8 cellular contexts compared by ENCODE assay signal in the genomic region with DNA sequence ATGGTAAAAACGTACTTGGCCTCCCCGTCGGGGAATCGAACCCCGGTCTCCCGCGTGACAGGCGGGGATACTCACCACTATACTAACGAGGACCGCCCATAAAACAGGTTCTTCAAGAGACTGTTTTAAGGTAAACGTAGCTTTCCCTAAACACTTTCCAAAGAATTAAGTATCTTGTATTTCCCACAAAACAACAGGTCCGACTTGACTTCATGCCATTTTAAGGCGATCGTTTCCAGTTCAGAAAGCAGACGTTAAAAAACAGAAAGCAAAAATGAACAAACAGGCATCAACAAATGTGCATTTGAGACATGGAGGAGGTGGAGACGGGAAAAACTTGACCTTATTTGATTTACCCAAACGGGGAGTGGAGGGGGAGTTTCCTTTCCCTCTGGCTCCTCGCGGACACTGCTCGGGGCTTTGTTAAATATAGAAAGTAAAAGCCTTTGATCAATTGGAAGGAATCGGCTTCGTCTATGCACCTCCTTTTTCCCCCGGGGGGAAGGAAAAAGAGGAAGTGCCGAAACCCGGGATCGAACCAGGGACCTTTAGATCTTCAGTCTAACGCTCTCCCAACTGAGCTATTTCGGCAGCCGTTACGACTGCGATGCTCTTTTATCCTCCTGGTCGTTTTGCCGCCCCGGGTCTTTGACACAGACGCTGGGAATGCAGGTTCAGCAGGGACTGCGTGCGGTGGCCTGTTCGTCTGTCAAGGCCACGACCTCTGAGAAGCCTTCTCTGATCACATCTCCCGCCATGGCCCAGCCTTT. TPM values are rescaled to one million over a fixed set of nuclear protein-coding genes. Genes with fewer than 3 reads are reported as not detected.
A peak's percentile ranks its signal among the peaks of the same experiment; 100 is the strongest.
DNase-seq lines count a peak whose midpoint lies in the region; ATAC-seq, FAIRE-seq and TF ChIP-seq lines count a peak whose summit lies in the region.

No MANE protein-coding gene starts in this region.

- no peak for TF ChIP-seq EP300 in A549 (IDR thresholded peaks at IDR 0.05)

- DNase-seq in A549 (ENCODE audit: low read depth in 1 of 2, low spot score in 1 of 2) (peak; percentile 81 to 95), mucosa of descending colon (peak; percentile 91 to 95 (median 95)), NCI-H1105 treated with DMSO at 0.1 percent for 48 hours (lab: John Stamatoyannopoulos, UW) (no peak)
- peak; percentile 93 for DNase-seq in activated CD4-positive, alpha-beta memory T cell treated with anti-CD3 and anti-CD28 coated beads, Interleukin-2, amount 10 ng/mL, durations not matched to agents 7 days and 5 days
- peak; percentile 72 to 96 for DNase-seq in stimulated activated CD8-positive, alpha-beta memory T cell treated with anti-CD3 and anti-CD28 coated beads, Interleukin-4, amount 100 ng/mL, for 4 hours (ENCODE audit: low read depth in 2 of 2, low spot score in 1 of 2)

- peak; percentile 76 to 77 for ATAC-seq in A549
- ATAC-seq in GM19395 (IDR thresholded peaks at IDR 0.05; ENCODE audit: unreplicated experiment): peak; percentile 76
- peak; percentile 53 for ATAC-seq in HG03565 (IDR thresholded peaks at IDR 0.05; ENCODE audit: unreplicated experiment)
- peak; percentile 85 for ATAC-seq in mucosa of descending colon

- H3K27me3 ChIP-seq in endocrine pancreas (ENCODE audit: control insufficient read depth, insufficient read depth, low read length): no peaks in the 10 kb centered on the region

- H3K36me3 ChIP-seq in endocrine pancreas (ENCODE audit: control insufficient read depth, insufficient read depth, low read length) (no peaks in the 10 kb centered on the region), mucosa of descending colon (ENCODE audit: low read depth) (no peaks in the 10 kb centered on the region)

- POLR2A ChIA-PET in A549 (lab: Yijun Ruan, JAX): interaction anchor here (1.1 to 3.7 kb wide), 6 partner anchors 10 to 21 kb away, joined by 4 to 42 read pairs (median 10); partner anchors contain the start of gene UBC
- POLR2A ChIA-PET in activated CD4-positive, alpha-beta memory T cell treated with anti-CD3 and anti-CD28 coated beads, Interleukin-2, amount 10 ng/mL, durations not matched to agents 7 days and 5 days (lab: Charles Lee): interaction anchor here (0.8 to 8.2 kb wide), 5 partner anchors 11 to 21 kb away, joined by 4 to 134 read pairs (median 8); partner anchors contain the start of gene UBC

- no peaks in the 10 kb centered on the region for H3K9me3 Mint-ChIP-seq in activated CD4-positive, alpha-beta memory T cell treated with anti-CD3 and anti-CD28 coated beads, Interleukin-2, amount 10 ng/mL, durations not matched to agents 7 days and 5 days

- FAIRE-seq in A549 (lab: Jason Lieb, UNC): no peak

- WGBS in A549 (ENCODE audit: missing lambda C conversion rate): 2% methylated on average over 40 of the region's 40 CpGs

- H3K27me3 Mint-ChIP-seq in activated CD4-positive, alpha-beta memory T cell treated with anti-CD3 and anti-CD28 coated beads, Interleukin-2, amount 10 ng/mL, durations not matched to agents 7 days and 5 days: peaks cover 6% of the 10 kb centered on the region

- TF ChIP-seq POLR2A in A549 (IDR thresholded peaks at IDR 0.05; ENCODE audit: low read length): no peak

- H3K4me1 ChIP-seq in A549 (peaks cover 34% of the 10 kb centered on the region), endocrine pancreas (ENCODE audit: control insufficient read depth, insufficient read depth, low read length) (no peaks in the 10 kb centered on the region), mucosa of descending colon (ENCODE audit: low read depth) (peaks cover 7% of the 10 kb centered on the region)

- H3K36me3 Mint-ChIP-seq in activated CD4-positive, alpha-beta memory T cell treated with anti-CD3 and anti-CD28 coated beads, Interleukin-2, amount 10 ng/mL, durations not matched to agents 7 days and 5 days (ENCODE audit: low read depth): peaks cover 14% of the 10 kb centered on the region

- peak overlapping the region; percentile 59 for H3K4me3 ChIP-seq in A549
- peak overlapping the region; percentile 88 for H3K4me3 ChIP-seq in endocrine pancreas (ENCODE audit: control insufficient read depth, insufficient read depth, low read length)
- peak overlapping the region; percentile 17 for H3K4me3 ChIP-seq in mucosa of descending colon

- CTCF ChIA-PET in A549 (lab: Yijun Ruan, JAX): interaction anchor here (1.1 to 14.3 kb wide), 5 partner anchors 9 to 24 kb away, joined by 5 to 207 read pairs (median 19); no protein-coding TSS in a partner anchor
- CTCF ChIA-PET in activated CD4-positive, alpha-beta memory T cell treated with anti-CD3 and anti-CD28 coated beads, Interleukin-2, amount 10 ng/mL, durations not matched to agents 7 days and 5 days (lab: Charles Lee): interaction anchor here (1.1 to 3.0 kb wide), 6 partner anchors 9 to 21 kb away, joined by 3 to 41 read pairs (median 12); partner anchors contain the start of gene UBC

- peak overlapping the region; percentile 83 for H3K4me3 Mint-ChIP-seq in activated CD4-positive, alpha-beta memory T cell treated with anti-CD3 and anti-CD28 coated beads, Interleukin-2, amount 10 ng/mL, durations not matched to agents 7 days and 5 days

- peak overlapping the region; percentile 96 for H3K27ac Mint-ChIP-seq in activated CD4-positive, alpha-beta memory T cell treated with anti-CD3 and anti-CD28 coated beads, Interleukin-2, amount 10 ng/mL, durations not matched to agents 7 days and 5 days

- H3K4me1 Mint-ChIP-seq in activated CD4-positive, alpha-beta memory T cell treated with anti-CD3 and anti-CD28 coated beads, Interleukin-2, amount 10 ng/mL, durations not matched to agents 7 days and 5 days: peaks cover 32% of the 10 kb centered on the region

- no peak for TF ChIP-seq RAD21 in A549 (conservative IDR thresholded peaks at IDR 0.05 in 1 of 2, IDR thresholded peaks at IDR 0.05 in 1 of 2)

- H3K9ac ChIP-seq in endocrine pancreas (ENCODE audit: control insufficient read depth, insufficient read depth, low read length): peak overlapping the region; percentile 68

- peak overlapping the region; percentile 97 to 98 for H3K27ac ChIP-seq in A549

- no peaks in the 10 kb centered on the region for H3K9me3 ChIP-seq in A549
- H3K9me3 ChIP-seq in endocrine pancreas (ENCODE audit: control insufficient read depth, low read length): no peaks in the 10 kb centered on the region
- no peaks in the 10 kb centered on the region for H3K9me3 ChIP-seq in mucosa of descending colon

- peak overlapping the region; percentile 75 for H3K4me2 ChIP-seq in A549

- TF ChIP-seq CTCF in A549 (IDR thresholded peaks at IDR 0.05) (no peak), mucosa of descending colon (IDR thresholded peaks at IDR 0.05) (no peak)

- intact Hi-C loops in mucosa of descending colon (cut with DNase I, micrococcal nuclease): no loop called here

TF ChIP-seq in A549, 52 proteins besides CTCF, POLR2A, EP300 and RAD21 (continues in another document):
- TF ChIP-seq, protein P1, sequence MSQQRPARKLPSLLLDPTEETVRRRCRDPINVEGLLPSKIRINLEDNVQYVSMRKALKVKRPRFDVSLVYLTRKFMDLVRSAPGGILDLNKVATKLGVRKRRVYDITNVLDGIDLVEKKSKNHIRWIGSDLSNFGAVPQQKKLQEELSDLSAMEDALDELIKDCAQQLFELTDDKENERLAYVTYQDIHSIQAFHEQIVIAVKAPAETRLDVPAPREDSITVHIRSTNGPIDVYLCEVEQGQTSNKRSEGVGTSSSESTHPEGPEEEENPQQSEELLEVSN (IDR thresholded peaks at IDR 0.05; ENCODE audit: borderline replicate concordance, low read depth): no peak
- TF ChIP-seq TFCP2L1 (CRISPR knock-in tag; IDR thresholded peaks at IDR 0.05) (peak; percentile 71; the same call in 1 of the 2 replicates), JUN (IDR thresholded peaks at IDR 0.05) (0 out of 5 replicates have a peak, but pooled peaks of 1 of the 2 experiments have one; percentile 28), MAFK (IDR thresholded peaks at IDR 0.05; ENCODE audit: partially characterized antibody) (peak; percentile 43), MAZ (IDR thresholded peaks at IDR 0.05; ENCODE audit: borderline replicate concordance, low read depth, low read length) (0 out of 2 replicates have a peak, but pooled peaks have one; percentile 17), SREBF2 (IDR thresholded peaks at IDR 0.05) (peak; percentile 93), RNF2 (IDR thresholded peaks at IDR 0.05; ENCODE audit: borderline replicate concordance, low read depth) (no peak), FOXS1 (CRISPR knock-in tag; IDR thresholded peaks at IDR 0.05) (0 out of 2 replicates have a peak, but pooled peaks have one; percentile 54)
- TF ChIP-seq, protein P2, sequence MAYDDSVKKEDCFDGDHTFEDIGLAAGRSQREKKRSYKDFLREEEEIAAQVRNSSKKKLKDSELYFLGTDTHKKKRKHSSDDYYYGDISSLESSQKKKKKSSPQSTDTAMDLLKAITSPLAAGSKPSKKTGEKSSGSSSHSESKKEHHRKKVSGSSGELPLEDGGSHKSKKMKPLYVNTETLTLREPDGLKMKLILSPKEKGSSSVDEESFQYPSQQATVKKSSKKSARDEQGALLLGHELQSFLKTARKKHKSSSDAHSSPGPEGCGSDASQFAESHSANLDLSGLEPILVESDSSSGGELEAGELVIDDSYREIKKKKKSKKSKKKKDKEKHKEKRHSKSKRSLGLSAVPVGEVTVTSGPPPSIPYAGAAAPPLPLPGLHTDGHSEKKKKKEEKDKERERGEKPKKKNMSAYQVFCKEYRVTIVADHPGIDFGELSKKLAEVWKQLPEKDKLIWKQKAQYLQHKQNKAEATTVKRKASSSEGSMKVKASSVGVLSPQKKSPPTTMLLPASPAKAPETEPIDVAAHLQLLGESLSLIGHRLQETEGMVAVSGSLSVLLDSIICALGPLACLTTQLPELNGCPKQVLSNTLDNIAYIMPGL (CRISPR knock-in tag; IDR thresholded peaks at IDR 0.05; ENCODE audit: borderline replicate concordance): peak; percentile 57; the same call in 1 of the 2 replicates

RNA-seq across cellular contexts. Expression of gene UBC, which starts 13.1 kb away (rescaled TPM):
- 2,000 and 2,573 TPM in 2 replicates for polyA plus RNA-seq in A549 (2011; rRNA removed)
- polyA plus RNA-seq in A549 (2012; cell fraction: cytosol; rRNA removed): 1,783 and 1,966 TPM in 2 replicates
- 1,709 and 1,846 TPM in 2 replicates for polyA plus RNA-seq in A549 (2012; cell fraction: nucleus; rRNA removed)
- polyA plus RNA-seq in A549 (2017; fragmentation: RNase III; extraction: RNeasy Plus Mini Kit Qiagen cat#74134 plus additional on column Dnase treatment): 993 to 1,034 TPM (median 1,028 TPM) in 3 replicates
- 1,104 and 1,174 TPM in 2 replicates for polyA minus RNA-seq in A549 (2011; rRNA and poly(A)+ RNA removed)
- total RNA-seq in activated CD4-positive, alpha-beta memory T cell treated with anti-CD3 and anti-CD28 coated beads, Interleukin-2, amount 10 ng/mL, durations not matched to agents 7 days and 5 days: 1,000 to 10,000 TPM; 1,545 to 1,580 TPM
- 1,000 to 10,000 TPM; 1,242 to 1,563 (median 1,498) TPM for total RNA-seq in mucosa of descending colon

Comparison
In these comparisons a context has a peak if more than half of its experiments do, and no peak if none do; other contexts are left out.
1. H3K4me3 ChIP-seq: peak in every context shown above with its lines; median percentile 88 in endocrine pancreas; 59 in A549; 17 in mucosa of descending colon.